28 cellular contexts compared by ENCODE assay signal in the genomic region with DNA sequence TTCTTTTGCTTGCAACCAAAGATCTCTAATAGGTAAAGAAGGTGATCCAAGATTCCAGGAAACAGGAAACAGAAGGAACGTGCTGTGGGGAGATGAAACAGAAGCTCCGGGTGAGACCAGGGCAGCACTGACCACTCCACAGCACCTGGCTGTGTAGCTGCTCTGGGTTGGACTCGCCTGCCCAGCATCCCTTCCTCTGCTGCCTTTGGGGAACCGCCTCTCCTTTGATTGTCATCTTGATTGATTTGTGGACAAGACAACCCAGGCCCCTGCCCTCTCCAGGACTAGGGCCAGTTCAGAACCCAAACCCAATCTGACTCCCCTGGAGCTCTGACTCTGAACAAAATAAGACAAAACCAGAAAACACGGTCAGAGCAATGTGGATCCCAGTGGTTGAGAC. TPM values are rescaled to one million over a fixed set of nuclear protein-coding genes. Genes with fewer than 3 reads are reported as not detected.
DNase-seq lines count a peak whose midpoint lies in the region; ATAC-seq and TF ChIP-seq lines count a peak whose summit lies in the region.
"Had no signal": no experiment of that assay in that cellular context is flagged by ENCODE, and none has a peak within 500 bp of the region (broad histone marks: within the 10 kb centered on the region; RNA-seq: fewer than 3 reads in every experiment).

No MANE protein-coding gene starts in this region.

- H3K9me3 Mint-ChIP-seq in natural killer cell treated with Interleukin-12 subunit alpha and Interleukin-12 subunit beta and Interleukin-15 and Interleukin-18, amount 100 ng/mL, for 72 hours: no peaks in the 10 kb centered on the region
- no peaks in the 10 kb centered on the region for H3K9me3 Mint-ChIP-seq in natural killer cell
- no peaks in the 10 kb centered on the region for H3K9me3 Mint-ChIP-seq in activated T-helper 17 cell treated with anti-CD3 and anti-CD28 coated beads, Interleukin-2, amount 50 U/mL, for 72 hours
- no peaks in the 10 kb centered on the region for H3K9me3 Mint-ChIP-seq in memory B cell
- H3K9me3 Mint-ChIP-seq: activated naive CD4-positive, alpha-beta T cell treated with anti-CD3 and anti-CD28 coated beads for 36 hours; CD4-positive, CD25-positive, alpha-beta regulatory T cell had no signal

- peak overlapping the region; percentile 82 to 95 for H3K27ac Mint-ChIP-seq in natural killer cell treated with Interleukin-12 subunit alpha and Interleukin-12 subunit beta and Interleukin-15 and Interleukin-18, amount 100 ng/mL, for 72 hours
- H3K27ac Mint-ChIP-seq in natural killer cell (no peak overlapping the region), memory B cell (no peak overlapping the region)
- no peak overlapping the region for H3K27ac Mint-ChIP-seq in activated T-helper 17 cell treated with anti-CD3 and anti-CD28 coated beads, Interleukin-2, amount 50 U/mL, for 72 hours

- no peaks in the 10 kb centered on the region for H3K36me3 Mint-ChIP-seq in natural killer cell treated with Interleukin-12 subunit alpha and Interleukin-12 subunit beta and Interleukin-15 and Interleukin-18, amount 100 ng/mL, for 72 hours
- H3K36me3 Mint-ChIP-seq in natural killer cell (no peaks in the 10 kb centered on the region), memory B cell (peaks cover 2% of the 10 kb centered on the region)
- H3K36me3 Mint-ChIP-seq in activated T-helper 17 cell treated with anti-CD3 and anti-CD28 coated beads, Interleukin-2, amount 50 U/mL, for 72 hours (ENCODE audit: low read depth): no peaks in the 10 kb centered on the region

- no peak for TF ChIP-seq POLR2A in thyroid gland (IDR thresholded peaks at IDR 0.05)

- H3K4me1 ChIP-seq in upper lobe of right lung: peaks cover 15% of the 10 kb centered on the region
- H3K4me1 ChIP-seq in thyroid gland: no peaks in the 10 kb centered on the region
- H3K4me1 ChIP-seq: HAP-1, tibial artery had no signal

- peaks cover 40 to 62% of the 10 kb centered on the region in 2 donors for H3K4me1 Mint-ChIP-seq in natural killer cell treated with Interleukin-12 subunit alpha and Interleukin-12 subunit beta and Interleukin-15 and Interleukin-18, amount 100 ng/mL, for 72 hours (ENCODE audit: low read depth in 2 of 2)
- H3K4me1 Mint-ChIP-seq in natural killer cell: peaks cover 21 to 25% of the 10 kb centered on the region in 2 donors
- peaks cover 37% of the 10 kb centered on the region for H3K4me1 Mint-ChIP-seq in activated T-helper 17 cell treated with anti-CD3 and anti-CD28 coated beads, Interleukin-2, amount 50 U/mL, for 72 hours
- H3K4me1 Mint-ChIP-seq in memory B cell: peaks cover 27% of the 10 kb centered on the region

- no peak overlapping the region for H3K4me3 ChIP-seq in upper lobe of right lung
- H3K4me3 ChIP-seq in thyroid gland (replicated peaks in 1 of 3): no peak overlapping the region
- H3K4me3 ChIP-seq: cardiac muscle cell, HAP-1, PC-9, smooth muscle cell, tibial artery had no signal

- peak overlapping the region; percentile 78 for H3K4me3 Mint-ChIP-seq in natural killer cell treated with Interleukin-12 subunit alpha and Interleukin-12 subunit beta and Interleukin-15 and Interleukin-18, amount 100 ng/mL, for 72 hours
- H3K4me3 Mint-ChIP-seq in natural killer cell: no peak overlapping the region
- peak overlapping the region; percentile 63 for H3K4me3 Mint-ChIP-seq in activated T-helper 17 cell treated with anti-CD3 and anti-CD28 coated beads, Interleukin-2, amount 50 U/mL, for 72 hours
- peak overlapping the region; percentile 30 for H3K4me3 Mint-ChIP-seq in memory B cell

- H3K36me3 ChIP-seq in upper lobe of right lung: no peaks in the 10 kb centered on the region
- H3K36me3 ChIP-seq in thyroid gland: no peaks in the 10 kb centered on the region
- H3K36me3 ChIP-seq: cardiac muscle cell, esophagus squamous epithelium, HAP-1, tibial artery had no signal

- intact Hi-C loops in natural killer cell (cut with micrococcal nuclease) (no loop called here), upper lobe of right lung (cut with DNase I) (loop anchor here (10.0 kb wide), 1 partner anchor 62 kb away; no protein-coding TSS in a partner anchor), thyroid gland (cut with DNase I) (no loop called here)

- peaks cover 17 to 36% of the 10 kb centered on the region in 2 donors for H3K27me3 Mint-ChIP-seq in natural killer cell treated with Interleukin-12 subunit alpha and Interleukin-12 subunit beta and Interleukin-15 and Interleukin-18, amount 100 ng/mL, for 72 hours
- H3K27me3 Mint-ChIP-seq in natural killer cell (ENCODE audit: low read depth in 2 of 2): peaks cover 31 to 76% of the 10 kb centered on the region in 2 donors
- H3K27me3 Mint-ChIP-seq in activated T-helper 17 cell treated with anti-CD3 and anti-CD28 coated beads, Interleukin-2, amount 50 U/mL, for 72 hours: peaks cover 36% of the 10 kb centered on the region
- H3K27me3 Mint-ChIP-seq in memory B cell: peaks cover 29% of the 10 kb centered on the region

- H3K27me3 ChIP-seq in upper lobe of right lung (no peaks in the 10 kb centered on the region), thyroid gland (no peaks in the 10 kb centered on the region)
- H3K27me3 ChIP-seq: cardiac muscle cell had no signal

- 74 to 82% methylated on average over 5 of the region's 5 CpGs for WGBS in thyroid gland, 2 donors

- H3K27ac ChIP-seq in upper lobe of right lung: no peak overlapping the region
- no peak overlapping the region for H3K27ac ChIP-seq in thyroid gland
- H3K27ac ChIP-seq: cardiac muscle cell, esophagus squamous epithelium, PC-9, tibial artery had no signal

- TF ChIP-seq CTCF in natural killer cell (IDR thresholded peaks at IDR 0.05) (no peak), upper lobe of right lung (IDR thresholded peaks at IDR 0.05) (no peak), thyroid gland (IDR thresholded peaks at IDR 0.05) (no peak)

- H3K9me3 ChIP-seq in upper lobe of right lung (no peaks in the 10 kb centered on the region), thyroid gland (no peaks in the 10 kb centered on the region)
- H3K9me3 ChIP-seq: esophagus squamous epithelium, HAP-1, tibial artery had no signal

- ATAC-seq in natural killer cell treated with Interleukin-12 subunit alpha and Interleukin-12 subunit beta and Interleukin-15 and Interleukin-18, amount 100 ng/mL, for 72 hours: no peak
- ATAC-seq in natural killer cell (no peak), memory B cell (ENCODE audit: low read depth) (no peak), upper lobe of right lung (no peak), HG03196 (IDR thresholded peaks at IDR 0.05; ENCODE audit: unreplicated experiment) (no peak)
- ATAC-seq in activated T-helper 17 cell treated with anti-CD3 and anti-CD28 coated beads, Interleukin-2, amount 50 U/mL, for 72 hours (replicated peaks): no peak

- no peak for DNase-seq in natural killer cell treated with Interleukin-12 subunit alpha and Interleukin-12 subunit beta and Interleukin-15 and Interleukin-18, amount 100 ng/mL, for 72 hours (ENCODE audit: low spot score)
- DNase-seq in natural killer cell (no peak), memory B cell (ENCODE audit: low spot score in 2 of 2) (no peak), upper lobe of right lung (peak; percentile 39), thyroid gland (no peak), DMS153 (lab: John Stamatoyannopoulos, UW) (no peak)
- DNase-seq: activated CD4-positive, alpha-beta T cell treated with anti-CD3 and anti-CD28 coated beads, Interleukin-2, amount 50 U/mL, for 1 hour; activated naive CD4-positive, alpha-beta T cell treated with anti-CD3 and anti-CD28 coated beads for 36 hours; CD4-positive, CD25-positive, alpha-beta regulatory T cell; cortex of kidney; DMS 273 treated with DMSO at 0.1 percent for 48 hours; esophagus squamous epithelium; NCI-H1694; NCI-H2171; NCI-H510A treated with DMSO at 0.1 percent for 48 hours; PC-9; SIG-M5; stimulated activated naive CD4-positive, alpha-beta T cell had no signal

RNA-seq across cellular contexts. Expression of a gene that starts 14.7 kb away (rescaled TPM):
- total RNA-seq in natural killer cell treated with Interleukin-12 subunit alpha and Interleukin-12 subunit beta and Interleukin-15 and Interleukin-18, amount 100 ng/mL, for 72 hours: 1 to 10 TPM in 1 of 2 donors, not detected in 1; 3.3 TPM
- total RNA-seq in natural killer cell (10 to 100 TPM in 1 of 3 donors, 1 to 10 TPM in 1, under 1 TPM in 1; 0.66 to 48.1 (median 4.3) TPM), upper lobe of right lung (9.0 TPM), thyroid gland (under 1 TPM in 1 of 4 donors, not detected in 3; 0.67 TPM)
- total RNA-seq in activated T-helper 17 cell treated with anti-CD3 and anti-CD28 coated beads, Interleukin-2, amount 50 U/mL, for 72 hours: not detected
- total RNA-seq: activated naive CD4-positive, alpha-beta T cell treated with anti-CD3 and anti-CD28 coated beads for 36 hours; cardiac muscle cell; CD4-positive, CD25-positive, alpha-beta regulatory T cell; frontal cortex; LHCN-M2; lung microvascular endothelial cell; myocyte; PC-9 had no signal

RNA-seq across cellular contexts. Expression of a gene that starts 39.4 kb away (rescaled TPM):
- 10 to 100 TPM in 1 of 2 donors, under 1 TPM in 1; 0.64 to 12.4 TPM for total RNA-seq in natural killer cell treated with Interleukin-12 subunit alpha and Interleukin-12 subunit beta and Interleukin-15 and Interleukin-18, amount 100 ng/mL, for 72 hours
- total RNA-seq in natural killer cell: 1 to 10 TPM; 1.7 to 2.3 (median 2.2) TPM
- total RNA-seq in activated T-helper 17 cell treated with anti-CD3 and anti-CD28 coated beads, Interleukin-2, amount 50 U/mL, for 72 hours: 10 to 100 TPM in 1 of 2 donors, 1 to 10 TPM in 1; 9.2 to 33.6 TPM
- total RNA-seq in upper lobe of right lung: 0.52 TPM
- 1 to 10 TPM in 3 of 4 donors, not detected in 1; 1.7 to 5.1 (median 2.9) TPM for total RNA-seq in thyroid gland
- total RNA-seq: frontal cortex had no signal

Comparison
In these comparisons a context has a peak if more than half of its experiments do, and no peak if none do; other contexts are left out.
1. H3K27ac Mint-ChIP-seq: peak in natural killer cell treated with Interleukin-12 subunit alpha and Interleukin-12 subunit beta and Interleukin-15 and Interleukin-18, amount 100 ng/mL, for 72 hours (2 of 2); none in natural killer cell (0 of 2), activated T-helper 17 cell treated with anti-CD3 and anti-CD28 coated beads, Interleukin-2, amount 50 U/mL, for 72 hours (single experiment) and memory B cell (single experiment).